12 cellular contexts compared by ENCODE assay signal in genomic region chr9:131117111-131117761, GRCh38. TPM values are rescaled to one million over a fixed set of nuclear protein-coding genes. Genes with fewer than 3 reads are reported as not detected.
DNase-seq lines count a peak whose midpoint lies in the region; ATAC-seq and TF ChIP-seq lines count a peak whose summit lies in the region.
"Had no signal": no experiment of that assay in that cellular context is flagged by ENCODE, and none has a peak within 500 bp of the region (broad histone marks: within the 10 kb centered on the region; RNA-seq: fewer than 3 reads in every experiment).

No MANE protein-coding gene starts in this region.

- peaks cover 69% of the 10 kb centered on the region for H3K36me3 ChIP-seq in NT2/D1 (ENCODE audit: insufficient read depth, insufficient read length, low read length)
- no peaks in the 10 kb centered on the region for H3K36me3 ChIP-seq in lower lobe of right lung
- peaks cover 13 to 17% of the 10 kb centered on the region in 2 donors for H3K36me3 ChIP-seq in thyroid gland
- no peaks in the 10 kb centered on the region for H3K36me3 ChIP-seq in BE2C

- H3K27ac Mint-ChIP-seq in endothelial cell (ENCODE audit: unreplicated experiment): peak overlapping the region; percentile 97
- H3K27ac Mint-ChIP-seq: activated naive CD4-positive, alpha-beta T cell treated with anti-CD3 and anti-CD28 coated beads for 36 hours; CD8-positive, alpha-beta T cell had no signal

- H3K27me3 Mint-ChIP-seq in endothelial cell (ENCODE audit: unreplicated experiment): peaks cover 2% of the 10 kb centered on the region

- H3K27me3 ChIP-seq in NT2/D1 (ENCODE audit: insufficient read depth, insufficient read length) (no peaks in the 10 kb centered on the region), lower lobe of right lung (ENCODE audit: low read depth) (no peaks in the 10 kb centered on the region), thyroid gland (no peaks in the 10 kb centered on the region), BE2C (peaks cover 7% of the 10 kb centered on the region; the same call in 1 of the 2 replicates)
- H3K27me3 ChIP-seq: esophagus squamous epithelium had no signal

- DNase-seq in NT2/D1 (ENCODE audit: low read depth, low spot score) (no peak), endothelial cell (ENCODE audit: low spot score) (no peak), lower lobe of right lung (no peak), thyroid gland (no peak), BE2C (no peak), NCI-H748 treated with DMSO at 0.1 percent for 48 hours (lab: John Stamatoyannopoulos, UW) (no peak), SIG-M5 (lab: John Stamatoyannopoulos, UW) (no peak)
- DNase-seq: activated naive CD4-positive, alpha-beta T cell treated with anti-CD3 and anti-CD28 coated beads for 36 hours; CD8-positive, alpha-beta T cell; esophagus squamous epithelium; PC-3; WERI-Rb-1 had no signal

- intact Hi-C loops in lower lobe of right lung (cut with DNase I) (no loop called here), thyroid gland (cut with DNase I) (no loop called here)

- peaks cover 8% of the 10 kb centered on the region for H3K4me1 ChIP-seq in NT2/D1 (ENCODE audit: insufficient read depth, insufficient read length)
- peaks cover 5% of the 10 kb centered on the region for H3K4me1 ChIP-seq in lower lobe of right lung
- H3K4me1 ChIP-seq in thyroid gland: no peaks in the 10 kb centered on the region
- no peaks in the 10 kb centered on the region for H3K4me1 ChIP-seq in BE2C

- no peaks in the 10 kb centered on the region for H3K36me3 Mint-ChIP-seq in endothelial cell (ENCODE audit: low read depth, unreplicated experiment)
- H3K36me3 Mint-ChIP-seq: CD8-positive, alpha-beta T cell had no signal

- H3K9me3 ChIP-seq in NT2/D1 (ENCODE audit: insufficient read depth, low read length): no peaks in the 10 kb centered on the region
- no peaks in the 10 kb centered on the region for H3K9me3 ChIP-seq in lower lobe of right lung
- no peaks in the 10 kb centered on the region for H3K9me3 ChIP-seq in thyroid gland
- H3K9me3 ChIP-seq in BE2C: no peaks in the 10 kb centered on the region
- H3K9me3 ChIP-seq: esophagus squamous epithelium had no signal

- H3K4me3 Mint-ChIP-seq in endothelial cell (ENCODE audit: unreplicated experiment): no peak overlapping the region
- H3K4me3 Mint-ChIP-seq: activated naive CD4-positive, alpha-beta T cell treated with anti-CD3 and anti-CD28 coated beads for 36 hours; CD8-positive, alpha-beta T cell had no signal

- 76 to 87% methylated on average over 8 to 13 of the region's 13 CpGs for WGBS in thyroid gland, 2 donors

- TF ChIP-seq CTCF in endothelial cell (IDR thresholded peaks at IDR 0.05; ENCODE audit: unreplicated experiment) (no peak), lower lobe of right lung (IDR thresholded peaks at IDR 0.05) (no peak), thyroid gland (IDR thresholded peaks at IDR 0.05) (no peak), BE2C (IDR thresholded peaks at IDR 0.05; ENCODE audit: low read depth, low read length) (no peak)

- ATAC-seq in lower lobe of right lung: peak; percentile 30 to 45
- ATAC-seq: CD8-positive, alpha-beta T cell; PC-3 had no signal

- H3K4me3 ChIP-seq in NT2/D1 (ENCODE audit: insufficient read length, low read depth): no peak overlapping the region
- H3K4me3 ChIP-seq in lower lobe of right lung: no peak overlapping the region
- no peak overlapping the region for H3K4me3 ChIP-seq in thyroid gland (replicated peaks in 1 of 3)
- H3K4me3 ChIP-seq in BE2C (ENCODE audit: low read depth, low read length): no peak overlapping the region
- H3K4me3 ChIP-seq: esophagus squamous epithelium had no signal

- H3K9me3 Mint-ChIP-seq in endothelial cell (ENCODE audit: unreplicated experiment): no peaks in the 10 kb centered on the region
- H3K9me3 Mint-ChIP-seq: activated naive CD4-positive, alpha-beta T cell treated with anti-CD3 and anti-CD28 coated beads for 36 hours; CD8-positive, alpha-beta T cell had no signal

- peaks cover 11% of the 10 kb centered on the region for H3K4me1 Mint-ChIP-seq in endothelial cell (ENCODE audit: unreplicated experiment)

- no peak for TF ChIP-seq POLR2A in thyroid gland (IDR thresholded peaks at IDR 0.05)

- H3K27ac ChIP-seq in lower lobe of right lung (peak overlapping the region; percentile 74), thyroid gland (peak overlapping the region in 2 of 3 donors; percentile 2 to 41)
- H3K27ac ChIP-seq: WERI-Rb-1 had no signal

- peak overlapping the region; percentile 7 for H3K9ac ChIP-seq in NT2/D1 (ENCODE audit: insufficient read length, low read depth)

RNA-seq across cellular contexts. Expression of gene NUP214, which starts 8.2 kb away (rescaled TPM):
- 60.8 TPM for total RNA-seq in endothelial cell (ENCODE audit: unreplicated experiment)
- 61.4 TPM for total RNA-seq in lower lobe of right lung
- 10 to 100 TPM; 27.3 to 59.2 (median 46.6) TPM for total RNA-seq in thyroid gland
- 59.8 TPM for polyA plus RNA-seq in BE2C (2012; ENCODE audit: insufficient read depth, insufficient read length, low read depth)

RNA-seq across cellular contexts. Expression of gene AIF1L, which starts 20.9 kb away (rescaled TPM):
- 16.3 TPM for total RNA-seq in endothelial cell (ENCODE audit: unreplicated experiment)
- 16.0 TPM for total RNA-seq in lower lobe of right lung
- total RNA-seq in thyroid gland: 100 to 1,000 TPM in 1 of 4 donors, 10 to 100 TPM in 3; 43.0 to 114 (median 87.9) TPM
- polyA plus RNA-seq in BE2C (2012; ENCODE audit: insufficient read depth, insufficient read length, low read depth): not detected
- total RNA-seq: CD8-positive, alpha-beta T cell had no signal
